ENCODE assay signal across 8 cellular contexts in genomic region chr2:231661422-231662027, GRCh38. TPM values are rescaled to one million over a fixed set of nuclear protein-coding genes. Genes with fewer than 3 reads are reported as not detected.
DNase-seq lines count a peak whose midpoint lies in the region; ATAC-seq and TF ChIP-seq lines count a peak whose summit lies in the region.

No MANE protein-coding gene starts in this region.

- TF ChIP-seq CTCF in BJ (IDR thresholded peaks at IDR 0.05; ENCODE audit: insufficient read depth, low read depth, low read length) (no peak), MM.1S (IDR thresholded peaks at IDR 0.05; ENCODE audit: low read length) (no peak)

- no peak for ATAC-seq in natural killer cell treated with Interleukin-12 subunit alpha and Interleukin-12 subunit beta and Interleukin-15 and Interleukin-18, amount 100 ng/mL, for 72 hours
- no peak for ATAC-seq in HG03460 (IDR thresholded peaks at IDR 0.05; ENCODE audit: unreplicated experiment)
- no peak for ATAC-seq in HG03045 (IDR thresholded peaks at IDR 0.05; ENCODE audit: unreplicated experiment)

- peak overlapping the region; percentile 81 to 90 for H3K27ac Mint-ChIP-seq in natural killer cell treated with Interleukin-12 subunit alpha and Interleukin-12 subunit beta and Interleukin-15 and Interleukin-18, amount 100 ng/mL, for 72 hours

- H3K4me3 Mint-ChIP-seq in natural killer cell treated with Interleukin-12 subunit alpha and Interleukin-12 subunit beta and Interleukin-15 and Interleukin-18, amount 100 ng/mL, for 72 hours: peak overlapping the region; percentile 72

- H3K4me2 ChIP-seq in MM.1S (ENCODE audit: low read depth, low read length): peak overlapping the region; percentile 92

- CTCF ChIA-PET in BJ (lab: Yijun Ruan, JAX): interaction anchor here (1.2 to 1.9 kb wide), 3 partner anchors 12 to 53 kb away, joined by 4 to 7 read pairs (median 5); no protein-coding TSS in a partner anchor

- H3K27me3 Mint-ChIP-seq in natural killer cell treated with Interleukin-12 subunit alpha and Interleukin-12 subunit beta and Interleukin-15 and Interleukin-18, amount 100 ng/mL, for 72 hours: no peaks in the 10 kb centered on the region

- H3K9me3 ChIP-seq in MM.1S (replicated peaks; ENCODE audit: insufficient read depth, low read length) (no peaks in the 10 kb centered on the region), duodenal mucosa (ENCODE audit: control insufficient read depth in 1 of 2, low read length in 2 of 2) (no peaks in the 10 kb centered on the region)

- POLR2A ChIA-PET in BJ (lab: Charles Lee): no interaction called here

- H3K4me1 ChIP-seq in MM.1S (ENCODE audit: low read length) (no peaks in the 10 kb centered on the region), duodenal mucosa (ENCODE audit: control insufficient read depth in 1 of 2, insufficient read depth in 2 of 2, low read length in 2 of 2) (peaks cover 20 to 25% of the 10 kb centered on the region in 2 donors)

- DNase-seq in BJ (ENCODE audit: low read depth) (no peak), MM.1S (no peak), NCI-H1930 (lab: John Stamatoyannopoulos, UW) (no peak), NCI-H1694 (lab: John Stamatoyannopoulos, UW) (no peak)
- DNase-seq in natural killer cell treated with Interleukin-12 subunit alpha and Interleukin-12 subunit beta and Interleukin-15 and Interleukin-18, amount 100 ng/mL, for 72 hours (ENCODE audit: low spot score): no peak

- H4K20me1 ChIP-seq in MM.1S (ENCODE audit: insufficient read depth, low read length): no peaks in the 10 kb centered on the region

- H2AFZ ChIP-seq in MM.1S (ENCODE audit: low read length): peak overlapping the region; percentile 62

- H3K9ac ChIP-seq in MM.1S (ENCODE audit: low read length): peak overlapping the region; percentile 77
- H3K9ac ChIP-seq in duodenal mucosa (ENCODE audit: low read depth in 1 of 2, low read length in 2 of 2): peak overlapping the region; percentile 50 to 73

- H3K79me2 ChIP-seq in MM.1S (ENCODE audit: low read length): no peaks in the 10 kb centered on the region

- H3K9me3 Mint-ChIP-seq in natural killer cell treated with Interleukin-12 subunit alpha and Interleukin-12 subunit beta and Interleukin-15 and Interleukin-18, amount 100 ng/mL, for 72 hours: no peaks in the 10 kb centered on the region

- H3K36me3 Mint-ChIP-seq in natural killer cell treated with Interleukin-12 subunit alpha and Interleukin-12 subunit beta and Interleukin-15 and Interleukin-18, amount 100 ng/mL, for 72 hours: no peaks in the 10 kb centered on the region

- H3K4me1 Mint-ChIP-seq in natural killer cell treated with Interleukin-12 subunit alpha and Interleukin-12 subunit beta and Interleukin-15 and Interleukin-18, amount 100 ng/mL, for 72 hours (ENCODE audit: low read depth in 2 of 2): peaks cover 10 to 12% of the 10 kb centered on the region in 2 donors

- H3F3A ChIP-seq in MM.1S (ENCODE audit: insufficient read depth, low read length): no peaks in the 10 kb centered on the region

- H3K27ac ChIP-seq in MM.1S (ENCODE audit: low read length): peak overlapping the region; percentile 56; the same call in 1 of the 2 replicates
- H3K27ac ChIP-seq in duodenal mucosa (ENCODE audit: low read depth, low read length): peak overlapping the region; percentile 63

- H3K9me2 ChIP-seq in MM.1S (replicated peaks; ENCODE audit: insufficient read depth, low read length): no peaks in the 10 kb centered on the region

- H3K27me3 ChIP-seq in BJ (ENCODE audit: control insufficient read depth, insufficient read depth, low read length) (no peaks in the 10 kb centered on the region), MM.1S (replicated peaks; ENCODE audit: insufficient read depth, low read length) (no peaks in the 10 kb centered on the region), duodenal mucosa (ENCODE audit: control insufficient read depth in 1 of 2, insufficient read depth in 2 of 2, low read length in 2 of 2) (no peaks in the 10 kb centered on the region)

- H3K4me3 ChIP-seq in BJ (ENCODE audit: low read depth, low read length) (peak overlapping the region; percentile 24), MM.1S (ENCODE audit: low read length) (peak overlapping the region; percentile 50), duodenal mucosa (ENCODE audit: low read depth in 1 of 2, low read length in 2 of 2) (peak overlapping the region; percentile 57 to 59)

- no peaks in the 10 kb centered on the region for H3K36me3 ChIP-seq in BJ (ENCODE audit: control insufficient read depth, insufficient read depth, low read length)
- H3K36me3 ChIP-seq in MM.1S (replicated peaks; ENCODE audit: insufficient read depth, low read length): no peaks in the 10 kb centered on the region
- no peaks in the 10 kb centered on the region for H3K36me3 ChIP-seq in duodenal mucosa (ENCODE audit: control insufficient read depth in 1 of 2, insufficient read depth in 2 of 2, low read length in 2 of 2)

RNA-seq across cellular contexts. Expression of gene PTMA, which starts 46.8 kb away (rescaled TPM):
- polyA plus RNA-seq in BJ (2011; rRNA removed): 363 and 447 TPM in 2 replicates
- polyA minus RNA-seq in BJ (2011; rRNA and poly(A)+ RNA removed): 91.3 and 93.2 TPM in 2 replicates
- 1,000 to 10,000 TPM; 1,013 to 1,764 TPM for total RNA-seq in natural killer cell treated with Interleukin-12 subunit alpha and Interleukin-12 subunit beta and Interleukin-15 and Interleukin-18, amount 100 ng/mL, for 72 hours
